1 cellular context compared by ENCODE assay signal in the genomic region with DNA sequence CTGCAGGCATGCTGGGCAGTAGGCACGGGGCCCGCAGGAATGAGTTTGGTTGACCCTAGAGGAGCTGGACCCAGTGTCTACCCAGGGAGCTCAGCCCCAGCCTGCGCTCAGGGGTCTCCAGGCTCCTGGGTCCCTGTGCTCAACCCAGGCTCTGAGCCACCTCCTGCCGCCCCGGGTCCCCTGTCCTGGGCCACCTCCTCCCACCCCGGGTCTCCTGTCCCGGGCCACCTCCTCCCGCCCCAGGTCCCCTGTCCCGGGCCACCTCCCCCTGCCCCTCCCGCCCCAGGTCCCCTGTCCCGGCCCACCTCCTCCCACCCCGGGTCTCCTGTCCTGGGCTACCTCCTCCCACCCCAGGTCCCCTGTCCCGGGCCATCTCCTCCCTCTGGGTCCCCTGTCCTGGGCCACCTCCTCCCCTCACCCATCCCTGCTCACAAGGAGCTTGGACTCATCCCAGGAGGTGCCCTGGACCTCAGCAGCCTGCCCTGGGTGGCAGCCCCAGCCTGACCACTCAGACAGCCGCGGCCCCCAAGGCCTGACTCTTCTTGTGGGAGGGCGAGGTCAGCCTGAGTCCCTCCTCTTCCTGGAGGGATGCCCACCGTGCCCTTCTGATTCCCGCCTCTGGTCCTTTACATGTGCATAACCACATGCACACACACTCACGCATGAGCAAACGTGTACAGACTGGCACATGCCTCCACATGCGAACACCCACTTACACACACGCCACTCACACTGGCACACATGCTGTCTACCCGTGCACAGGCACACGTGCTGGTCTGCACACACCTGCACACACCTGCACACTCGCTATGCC.
TF ChIP-seq lines count a peak whose summit lies in the region.

No MANE protein-coding gene starts in this region.

TF ChIP-seq in HepG2, 621 proteins besides CTCF, POLR2A, EP300 and RAD21:
- no peak for TF ChIP-seq MBD4 (IDR thresholded peaks at IDR 0.05; ENCODE audit: borderline replicate concordance, low read length)
- no peak for TF ChIP-seq TBX2 (CRISPR knock-in tag; IDR thresholded peaks at IDR 0.05; ENCODE audit: borderline replicate concordance)
- TF ChIP-seq, protein P1, sequence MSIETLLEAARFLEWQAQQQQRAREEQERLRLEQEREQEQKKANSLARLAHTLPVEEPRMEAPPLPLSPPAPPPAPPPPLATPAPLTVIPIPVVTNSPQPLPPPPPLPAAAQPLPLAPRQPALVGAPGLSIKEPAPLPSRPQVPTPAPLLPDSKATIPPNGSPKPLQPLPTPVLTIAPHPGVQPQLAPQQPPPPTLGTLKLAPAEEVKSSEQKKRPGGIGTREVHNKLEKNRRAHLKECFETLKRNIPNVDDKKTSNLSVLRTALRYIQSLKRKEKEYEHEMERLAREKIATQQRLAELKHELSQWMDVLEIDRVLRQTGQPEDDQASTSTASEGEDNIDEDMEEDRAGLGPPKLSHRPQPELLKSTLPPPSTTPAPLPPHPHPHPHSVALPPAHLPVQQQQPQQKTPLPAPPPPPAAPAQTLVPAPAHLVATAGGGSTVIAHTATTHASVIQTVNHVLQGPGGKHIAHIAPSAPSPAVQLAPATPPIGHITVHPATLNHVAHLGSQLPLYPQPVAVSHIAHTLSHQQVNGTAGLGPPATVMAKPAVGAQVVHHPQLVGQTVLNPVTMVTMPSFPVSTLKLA (IDR thresholded peaks at IDR 0.05), result peak; percentile 41
- TF ChIP-seq HOXA7 (CRISPR knock-in tag; IDR thresholded peaks at IDR 0.05), result no peak
- no peak for TF ChIP-seq NR1H2 (CRISPR knock-in tag; IDR thresholded peaks at IDR 0.05; ENCODE audit: borderline replicate concordance, low read depth)
- TF ChIP-seq ZSCAN31 (CRISPR knock-in tag; IDR thresholded peaks at IDR 0.05; ENCODE audit: low read depth), result no peak
